ENCODE assay signal across 8 cellular contexts in the genomic region with DNA sequence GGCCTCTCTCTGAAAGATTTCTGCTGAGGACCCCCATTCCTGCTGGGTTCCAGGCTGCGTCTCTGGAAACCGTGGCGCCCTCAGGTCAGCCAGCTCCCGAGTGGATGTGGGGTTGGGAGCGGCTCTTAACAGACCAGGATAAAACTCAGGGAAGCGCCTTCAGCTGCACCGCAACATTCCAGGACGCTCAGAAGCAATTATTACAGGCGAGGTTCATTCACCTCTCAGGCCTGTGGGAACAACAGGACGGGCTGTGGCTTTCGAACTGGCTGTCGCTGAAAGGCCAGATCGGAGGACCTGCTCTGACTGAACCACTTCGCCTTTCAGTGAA. TPM values are rescaled to one million over a fixed set of nuclear protein-coding genes. Genes with fewer than 3 reads are reported as not detected.
DNase-seq lines count a peak whose midpoint lies in the region; ATAC-seq and TF ChIP-seq lines count a peak whose summit lies in the region.

No MANE protein-coding gene starts in this region.

- H3K9ac ChIP-seq in HCT116 (ENCODE audit: low read length) (peak overlapping the region; percentile 80), smooth muscle cell (ENCODE audit: low read depth) (peak overlapping the region; percentile 90)

- no peaks in the 10 kb centered on the region for H4K20me1 ChIP-seq in HCT116 (ENCODE audit: insufficient read depth)
- no peaks in the 10 kb centered on the region for H4K20me1 ChIP-seq in smooth muscle cell (ENCODE audit: low read depth)

- intact Hi-C loops in HCT116 (cut with micrococcal nuclease): no loop called here

- H3K36me3 ChIP-seq in HCT116 (ENCODE audit: control insufficient read depth in 1 of 2, insufficient read depth in 2 of 2, low read length in 2 of 2) (no peaks in the 10 kb centered on the region), smooth muscle cell (ENCODE audit: low read depth) (no peaks in the 10 kb centered on the region)

- no peak for TF ChIP-seq RAD21 in HCT116 (IDR thresholded peaks at IDR 0.05; ENCODE audit: low read depth)

- ATAC-seq in HCT116: no peak; the same call in 1 of the 2 replicates
- no peak for ATAC-seq in GM21737 (IDR thresholded peaks at IDR 0.05; ENCODE audit: unreplicated experiment)

- H3K4me2 ChIP-seq in HCT116 (ENCODE audit: low read length) (peak overlapping the region; percentile 91), smooth muscle cell (peak overlapping the region; percentile 97)

- H3K9me3 ChIP-seq in HCT116 (ENCODE audit: control insufficient read depth in 1 of 2, insufficient read depth in 1 of 2, low read depth in 1 of 2, low read length in 2 of 2) (no peaks in the 10 kb centered on the region), iPS-18c (ENCODE audit: control insufficient read depth, insufficient read depth, low read length) (no peaks in the 10 kb centered on the region), smooth muscle cell (replicated peaks; ENCODE audit: low read depth) (no peaks in the 10 kb centered on the region)

- peaks cover 3% of the 10 kb centered on the region for H3K4me1 Mint-ChIP-seq in activated naive CD8-positive, alpha-beta T cell treated with anti-CD3 and anti-CD28 coated beads for 36 hours

- H3F3A ChIP-seq in smooth muscle cell (ENCODE audit: low read depth): no peaks in the 10 kb centered on the region

- POLR2A ChIA-PET in HCT116 (lab: Charles Lee): no interaction called here

- CTCF ChIA-PET in HCT116 (lab: Charles Lee): interaction anchor here (1.2 kb wide), 1 partner anchor 18 kb away, joined by 4 read pairs; no protein-coding TSS in a partner anchor

- peak overlapping the region; percentile 87 for H3K4me3 Mint-ChIP-seq in activated naive CD8-positive, alpha-beta T cell treated with anti-CD3 and anti-CD28 coated beads for 36 hours

- TF ChIP-seq POLR2A in HCT116 (IDR thresholded peaks at IDR 0.05; ENCODE audit: borderline replicate concordance, extremely low read depth, insufficient read depth, insufficient read length): no peak

- H3K79me2 ChIP-seq in HCT116 (ENCODE audit: insufficient read depth, low read length): peaks cover 44% of the 10 kb centered on the region
- H3K79me2 ChIP-seq in smooth muscle cell (ENCODE audit: low read depth): peaks cover 20% of the 10 kb centered on the region

- H3K4me1 ChIP-seq in HCT116 (ENCODE audit: control insufficient read depth in 1 of 2, insufficient read depth in 2 of 2, low read length in 2 of 2) (peaks cover 19 to 34% of the 10 kb centered on the region in 2 experiments), smooth muscle cell (ENCODE audit: low read depth) (peaks cover 17% of the 10 kb centered on the region)

- peak overlapping the region; percentile 68 to 76 for H3K4me3 ChIP-seq in HCT116 (replicated peaks in 1 of 2; ENCODE audit: low read depth in 1 of 2, low read length in 2 of 2)
- H3K4me3 ChIP-seq in iPS-18c (ENCODE audit: insufficient read depth, low read depth, low read length): peak overlapping the region; percentile 79; the same call in 1 of the 2 replicates
- H3K4me3 ChIP-seq in smooth muscle cell: peak overlapping the region; percentile 85

- RAD21 ChIA-PET in HCT116 (lab: Charles Lee; ENCODE audit: low non-redundant PET in 1 of 2, low total read pairs in 2 of 2, uncharacterized antibody in 2 of 2, unreplicated experiment in 2 of 2): no interaction called here

- peak overlapping the region; percentile 45 for H2AFZ ChIP-seq in HCT116 (ENCODE audit: low read depth, low read length, poor library complexity, severe bottlenecking)
- H2AFZ ChIP-seq in smooth muscle cell (ENCODE audit: low read depth): peak overlapping the region; percentile 87

- H3K9me2 ChIP-seq in HCT116 (ENCODE audit: insufficient read depth): no peaks in the 10 kb centered on the region

- WGBS in smooth muscle cell (ENCODE audit: low lambda C conversion rate): 7% methylated on average over 14 of the region's 14 CpGs

- H3K27me3 ChIP-seq in HCT116 (ENCODE audit: insufficient read depth, low read length): peaks cover 2% of the 10 kb centered on the region; the same call in 1 of the 2 replicates
- H3K27me3 ChIP-seq in smooth muscle cell (ENCODE audit: low read depth): peaks cover 24% of the 10 kb centered on the region

- BruUV-seq in HCT116 (replicated peaks; lab: Mats Ljungman, UMichigan): no TSS peak

- H3K36me3 Mint-ChIP-seq in activated naive CD8-positive, alpha-beta T cell treated with anti-CD3 and anti-CD28 coated beads for 36 hours: no peaks in the 10 kb centered on the region

- DNase-seq in HCT116 (ENCODE audit: low read depth, low spot score) (no peak), smooth muscle cell (lab: John Stamatoyannopoulos, UW; ENCODE audit: unreplicated experiment) (no peak), 8988T (no peak), NCI-H345 (lab: John Stamatoyannopoulos, UW) (no peak), GM19240 (ENCODE audit: insufficient read length, low spot score) (no peak)
- no peak for DNase-seq in activated naive CD8-positive, alpha-beta T cell treated with anti-CD3 and anti-CD28 coated beads for 36 hours

- peaks cover 50% of the 10 kb centered on the region for H3K27me3 Mint-ChIP-seq in activated naive CD8-positive, alpha-beta T cell treated with anti-CD3 and anti-CD28 coated beads for 36 hours

- H3K27ac Mint-ChIP-seq in activated naive CD8-positive, alpha-beta T cell treated with anti-CD3 and anti-CD28 coated beads for 36 hours: no peak overlapping the region

- no peaks in the 10 kb centered on the region for H3K9me3 Mint-ChIP-seq in activated naive CD8-positive, alpha-beta T cell treated with anti-CD3 and anti-CD28 coated beads for 36 hours

- TF ChIP-seq CTCF in HCT116 (IDR thresholded peaks at IDR 0.05 in 2 of 3, conservative IDR thresholded peaks at IDR 0.05 in 1 of 3; ENCODE audit: borderline replicate concordance in 1 of 3, insufficient read depth in 1 of 3, low read depth in 2 of 3, low read length in 2 of 3): no peak
- no peak for TF ChIP-seq CTCF in smooth muscle cell (IDR thresholded peaks at IDR 0.05; ENCODE audit: borderline replicate concordance, insufficient read depth, poor library complexity, severe bottlenecking)

- H3K27ac ChIP-seq in HCT116 (ENCODE audit: low read depth, low read length): no peak overlapping the region
- peak overlapping the region; percentile 68 for H3K27ac ChIP-seq in smooth muscle cell (ENCODE audit: low read depth)

TF ChIP-seq in HCT116, 20 proteins besides CTCF, POLR2A, EP300 and RAD21:
- TF ChIP-seq YY1 (IDR thresholded peaks at IDR 0.05; ENCODE audit: extremely low read depth, insufficient replicate concordance, low read depth, low read length): no peak
- TF ChIP-seq, protein P1, sequence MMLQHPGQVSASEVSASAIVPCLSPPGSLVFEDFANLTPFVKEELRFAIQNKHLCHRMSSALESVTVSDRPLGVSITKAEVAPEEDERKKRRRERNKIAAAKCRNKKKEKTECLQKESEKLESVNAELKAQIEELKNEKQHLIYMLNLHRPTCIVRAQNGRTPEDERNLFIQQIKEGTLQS (IDR thresholded peaks at IDR 0.05): no peak
- no peak for TF ChIP-seq POLR2AphosphoS5 (IDR thresholded peaks at IDR 0.05; ENCODE audit: low read depth, low read length)
- TF ChIP-seq CBX3 (IDR thresholded peaks at IDR 0.05; ENCODE audit: low read depth): no peak

RNA-seq across cellular contexts. Expression of a gene that starts 0.4 kb away (rescaled TPM):
- 38.7 TPM for total RNA-seq in HCT116 (2021; ENCODE audit: unreplicated experiment)
- polyA plus RNA-seq in HCT116 (2012): 11.3 and 15.6 TPM in 2 replicates
- 1 to 10 TPM; 1.3 to 1.5 TPM for total RNA-seq in activated naive CD8-positive, alpha-beta T cell treated with anti-CD3 and anti-CD28 coated beads for 36 hours
- 5.8 and 10.1 TPM in 2 replicates for total RNA-seq in smooth muscle cell
- 1.2 and 2.2 TPM in 2 replicates for polyA plus RNA-seq in smooth muscle cell
